8 cellular contexts compared by ENCODE assay signal in genomic region chr12:57521475-57522018, GRCh38. TPM values are rescaled to one million over a fixed set of nuclear protein-coding genes. Genes with fewer than 3 reads are reported as not detected.
DNase-seq lines count a peak whose midpoint lies in the region; ATAC-seq and TF ChIP-seq lines count a peak whose summit lies in the region.

No MANE protein-coding gene starts in this region.

- no peaks in the 10 kb centered on the region for H3K9me2 ChIP-seq in GM23248 (ENCODE audit: insufficient read depth)

- no peaks in the 10 kb centered on the region for H3K27me3 ChIP-seq in GM23248 (replicated peaks; ENCODE audit: insufficient read depth)
- H3K27me3 ChIP-seq in OCI-LY3 (ENCODE audit: low read depth, low read length): no peaks in the 10 kb centered on the region
- H3K27me3 ChIP-seq in smooth muscle cell (ENCODE audit: low read depth): no peaks in the 10 kb centered on the region

- peaks cover 63% of the 10 kb centered on the region for H3F3A ChIP-seq in GM23248 (ENCODE audit: insufficient read depth)
- peaks cover 55% of the 10 kb centered on the region for H3F3A ChIP-seq in smooth muscle cell (ENCODE audit: low read depth)

- in situ Hi-C loops in GM23248 (cut with MboI): no loop called here

- peak overlapping the region; percentile 79 for H3K4me2 ChIP-seq in GM23248 (ENCODE audit: unreplicated experiment)
- H3K4me2 ChIP-seq in OCI-LY3 (ENCODE audit: low read length): peak overlapping the region; percentile 69
- H3K4me2 ChIP-seq in smooth muscle cell: peak overlapping the region; percentile 92

- H3K9me3 ChIP-seq in GM23248 (ENCODE audit: low read depth): no peaks in the 10 kb centered on the region
- no peaks in the 10 kb centered on the region for H3K9me3 ChIP-seq in OCI-LY3 (ENCODE audit: insufficient read depth, low read length)
- H3K9me3 ChIP-seq in smooth muscle cell (replicated peaks; ENCODE audit: low read depth): no peaks in the 10 kb centered on the region

- TF ChIP-seq CTCF in OCI-LY3 (IDR thresholded peaks at IDR 0.05; ENCODE audit: low read depth, low read length): no peak; the same call in 1 of the 2 replicates
- no peak for TF ChIP-seq CTCF in smooth muscle cell (IDR thresholded peaks at IDR 0.05; ENCODE audit: borderline replicate concordance, insufficient read depth, poor library complexity, severe bottlenecking)

- H3K79me2 ChIP-seq in GM23248 (ENCODE audit: insufficient read depth): peaks cover 68% of the 10 kb centered on the region
- peaks cover 42% of the 10 kb centered on the region for H3K79me2 ChIP-seq in OCI-LY3 (ENCODE audit: low read length)
- peaks cover 50% of the 10 kb centered on the region for H3K79me2 ChIP-seq in smooth muscle cell (ENCODE audit: low read depth)

- DNase-seq in GM23248 (peak; percentile 56), astrocyte of the hippocampus (ENCODE audit: low read depth, low spot score) (peak; percentile 68), islet precursor cell (peak; percentile 95), smooth muscle cell (lab: John Stamatoyannopoulos, UW; ENCODE audit: unreplicated experiment) (peak; percentile 35), SIG-M5 treated with dmso at 0.1 percent for 504 hours (lab: John Stamatoyannopoulos, UW; ENCODE audit: unreplicated experiment) (no peak), KG1 (lab: John Stamatoyannopoulos, UW) (no peak)

- peak overlapping the region; percentile 93 for H3K4me3 ChIP-seq in GM23248
- H3K4me3 ChIP-seq in OCI-LY3 (ENCODE audit: low read length): peak overlapping the region; percentile 94
- H3K4me3 ChIP-seq in smooth muscle cell: peak overlapping the region; percentile 97

- H3K27ac ChIP-seq in GM23248: peak overlapping the region; percentile 97
- peak overlapping the region; percentile 94 for H3K27ac ChIP-seq in OCI-LY3 (ENCODE audit: low read length)
- H3K27ac ChIP-seq in smooth muscle cell (ENCODE audit: low read depth): peak overlapping the region; percentile 97

- peak overlapping the region; percentile 71 for H2AFZ ChIP-seq in GM23248
- peak overlapping the region; percentile 82; the same call in 1 of the 2 replicates for H2AFZ ChIP-seq in OCI-LY3 (ENCODE audit: low read depth, low read length)
- peak overlapping the region; percentile 44 for H2AFZ ChIP-seq in smooth muscle cell (ENCODE audit: low read depth)

- H4K20me1 ChIP-seq in GM23248 (ENCODE audit: insufficient read depth) (peaks cover 12% of the 10 kb centered on the region; the same call in 1 of the 2 replicates), OCI-LY3 (ENCODE audit: insufficient read depth, low read length) (peaks cover 28% of the 10 kb centered on the region), smooth muscle cell (ENCODE audit: low read depth) (peaks cover 61% of the 10 kb centered on the region)

- no peak for ATAC-seq in HG02938 (IDR thresholded peaks at IDR 0.05; ENCODE audit: unreplicated experiment)

- H3K4me1 ChIP-seq in GM23248 (ENCODE audit: insufficient read depth) (peaks cover 43% of the 10 kb centered on the region), OCI-LY3 (ENCODE audit: low read length) (peaks cover 36% of the 10 kb centered on the region), smooth muscle cell (ENCODE audit: low read depth) (peaks cover 34% of the 10 kb centered on the region)

- H3K36me3 ChIP-seq in GM23248 (ENCODE audit: low read depth): peaks cover 24% of the 10 kb centered on the region
- H3K36me3 ChIP-seq in OCI-LY3 (replicated peaks; ENCODE audit: low read depth, low read length): peaks cover 36% of the 10 kb centered on the region
- no peaks in the 10 kb centered on the region for H3K36me3 ChIP-seq in smooth muscle cell (ENCODE audit: low read depth)

- WGBS in GM23248 (ENCODE audit: low coverage in 1 of 2, low lambda C conversion rate in 2 of 2, missing lambda C conversion rate in 2 of 2), 2 experiments: 35 to 38% methylated on average over 20 of the region's 20 CpGs
- 24% methylated on average over 20 of the region's 20 CpGs for WGBS in smooth muscle cell (ENCODE audit: low lambda C conversion rate)

- peak overlapping the region; percentile 88 for H3K9ac ChIP-seq in GM23248
- H3K9ac ChIP-seq in OCI-LY3 (ENCODE audit: low read length): peak overlapping the region; percentile 90
- peak overlapping the region; percentile 91 for H3K9ac ChIP-seq in smooth muscle cell (ENCODE audit: low read depth)

RNA-seq across cellular contexts. Expression of gene MBD6, which starts 1.1 kb away (rescaled TPM):
- total RNA-seq in GM23248 (2014; rRNA removed; shearing (Covaris generic)): 2.1 and 2.8 TPM in 2 replicates
- polyA plus RNA-seq in GM23248 (2016; fragmentation: Nextera tagmentation; extraction: Ambion mirVana): 9.7 and 13.0 TPM in 2 replicates
- 3.7 and 9.1 TPM in 2 replicates for total RNA-seq in smooth muscle cell
- polyA plus RNA-seq in smooth muscle cell: 11.7 and 18.4 TPM in 2 replicates

RNA-seq across cellular contexts. Expression of gene DDIT3, which starts 1.2 kb away (rescaled TPM):
- total RNA-seq in GM23248 (2014; rRNA removed; shearing (Covaris generic)): 13.2 and 14.7 TPM in 2 replicates
- 36.6 and 42.5 TPM in 2 replicates for polyA plus RNA-seq in GM23248 (2016; fragmentation: Nextera tagmentation; extraction: Ambion mirVana)
- total RNA-seq in smooth muscle cell: 25.8 and 28.4 TPM in 2 replicates
- 27.8 and 43.5 TPM in 2 replicates for polyA plus RNA-seq in smooth muscle cell

RNA-seq across cellular contexts. Expression of gene DCTN2, which starts 25.4 kb away (rescaled TPM):
- total RNA-seq in GM23248 (2014; rRNA removed; shearing (Covaris generic)): 158 and 202 TPM in 2 replicates
- polyA plus RNA-seq in GM23248 (2016; fragmentation: Nextera tagmentation; extraction: Ambion mirVana): 141 and 144 TPM in 2 replicates
- total RNA-seq in smooth muscle cell: 88.0 and 107 TPM in 2 replicates
- 119 and 127 TPM in 2 replicates for polyA plus RNA-seq in smooth muscle cell

RNA-seq across cellular contexts. Expression of gene KIF5A, which starts 28.3 kb away (rescaled TPM):
- under 0.01 and 0.11 TPM in 2 replicates for total RNA-seq in GM23248 (2014; rRNA removed; shearing (Covaris generic))
- polyA plus RNA-seq in GM23248 (2016; fragmentation: Nextera tagmentation; extraction: Ambion mirVana) (0.15 and 0.18 TPM in 2 replicates), smooth muscle cell (0.34 and 0.53 TPM in 2 replicates)
- 2.2 and 2.8 TPM in 2 replicates for total RNA-seq in smooth muscle cell

RNA-seq across cellular contexts. Expression of gene MARS1, which starts 33.7 kb away (rescaled TPM):
- 184 and 198 TPM in 2 replicates for total RNA-seq in GM23248 (2014; rRNA removed; shearing (Covaris generic))
- polyA plus RNA-seq in GM23248 (2016; fragmentation: Nextera tagmentation; extraction: Ambion mirVana) (264 and 272 TPM in 2 replicates), smooth muscle cell (186 and 187 TPM in 2 replicates)
- total RNA-seq in smooth muscle cell: 192 and 629 TPM in 2 replicates

Comparison
In these comparisons a context has a peak if more than half of its experiments do, and no peak if none do; other contexts are left out.
1. DNase-seq: peak in GM23248 (single experiment), astrocyte of the hippocampus (single experiment), islet precursor cell (single experiment) and smooth muscle cell (single experiment); none in SIG-M5 treated with dmso at 0.1 percent for 504 hours (single experiment) and KG1 (single experiment).
2. Peak in every context shown above with its lines, with median percentiles within 50 percentile points of each other: H2AFZ ChIP-seq, H3K27ac ChIP-seq, H3K4me2 ChIP-seq, H3K4me3 ChIP-seq and H3K9ac ChIP-seq.